ENCODE assay signal across 23 cellular contexts in the genomic region with DNA sequence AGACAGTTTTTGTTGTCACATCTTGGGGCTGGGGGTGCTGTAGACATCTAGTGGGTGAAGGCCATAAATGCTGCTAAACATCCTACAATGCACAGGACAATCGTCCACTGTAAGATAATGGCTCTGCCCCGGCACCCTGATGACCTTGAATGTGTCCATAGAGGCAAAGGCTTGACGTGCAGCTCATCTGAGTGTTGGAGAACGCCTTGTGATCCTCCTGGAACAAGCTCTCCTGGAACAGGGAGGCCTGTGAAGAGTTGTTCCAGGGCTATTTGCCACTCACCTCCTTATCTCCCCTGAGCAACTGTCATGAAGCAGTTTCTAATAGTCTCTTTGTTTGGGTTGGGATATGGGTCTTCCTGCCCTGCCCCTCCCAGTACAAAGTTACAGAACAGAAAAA. TPM values are rescaled to one million over a fixed set of nuclear protein-coding genes. Genes with fewer than 3 reads are reported as not detected.
"Had no signal": no experiment of that assay in that cellular context is flagged by ENCODE, and none has a peak within 500 bp of the region (broad histone marks: within the 10 kb centered on the region; RNA-seq: fewer than 3 reads in every experiment).

No MANE protein-coding gene starts in this region.

- DNase-seq: dermis blood vessel endothelial cell; effector memory CD8-positive, alpha-beta T cell; kidney; left lung; lower lobe of right lung; natural killer cell; occipital lobe; ovary; posterior cingulate gyrus; psoas muscle; stimulated activated CD4-positive, alpha-beta T cell treated with anti-CD3 and anti-CD28 coated beads, Interleukin-2, amount 100 ng/mL, for 24 hours; stimulated activated CD4-positive, alpha-beta T cell treated with anti-CD3 and anti-CD28 coated beads, Interleukin-4, amount 100 ng/mL, for 24 hours; stimulated activated naive CD4-positive, alpha-beta T cell treated with Interleukin-2 at 50 U/mL for 16 hours; stomach; upper lobe of right lung; uterus had no signal

- H3K4me3 ChIP-seq: coronary artery, left lung, lower lobe of right lung, ovary, psoas muscle, stomach, tibial nerve, upper lobe of right lung, uterus had no signal

- H3K4me1 ChIP-seq: left lung, lower lobe of right lung, psoas muscle, stomach, tibial nerve, upper lobe of right lung, uterus had no signal

- H3K36me3 ChIP-seq: left lung, lower lobe of right lung, ovary, stomach, tibial nerve, upper lobe of right lung, uterus had no signal

- ATAC-seq: effector memory CD8-positive, alpha-beta T cell; left lung; lower lobe of right lung; natural killer cell; psoas muscle; sciatic nerve; stimulated activated effector memory CD8-positive, alpha-beta T cell treated with anti-CD3 and anti-CD28 coated beads, Interleukin-12 subunit alpha, Interleukin-12 subunit beta, amount 100 ng/mL, for 72 hours; upper lobe of right lung had no signal

- H3K9me3 ChIP-seq: left lung, lower lobe of right lung, ovary, psoas muscle, stomach, tibial nerve, upper lobe of right lung, uterus had no signal

- H3K27ac ChIP-seq: coronary artery, left lung, lower lobe of right lung, ovary, psoas muscle, stomach, tibial nerve, upper lobe of right lung, uterus had no signal

- H3K27me3 ChIP-seq: left lung, ovary, stomach, tibial nerve, upper lobe of right lung, uterus had no signal

- FAIRE-seq: endometrium, frontal cortex, kidney had no signal

RNA-seq across cellular contexts. Expression of gene PCYT1B, which starts 15.2 kb away (rescaled TPM):
- total RNA-seq: subcutaneous adipose tissue had no signal
